Comparison of ENCODE assay signal across 8 cellular contexts in genomic region chr6:29847871-29848630, GRCh38. TPM values are rescaled to one million over a fixed set of nuclear protein-coding genes. Genes with fewer than 3 reads are reported as not detected.
DNase-seq lines count a peak whose midpoint lies in the region; ATAC-seq and TF ChIP-seq lines count a peak whose summit lies in the region.

No MANE protein-coding gene starts in this region.

- H3K4me2 ChIP-seq in osteoblast (ENCODE audit: insufficient read depth, low read length): no peak overlapping the region

- H3K79me2 ChIP-seq in osteoblast (ENCODE audit: insufficient read depth, low read length): no peaks in the 10 kb centered on the region

- TF ChIP-seq CTCF in gastroesophageal sphincter (IDR thresholded peaks at IDR 0.05) (peak; percentile 87 to 95 (median 91)), osteoblast (IDR thresholded peaks at IDR 0.05; ENCODE audit: extremely low read depth, low read depth, low read length) (peak; percentile 93), thyroid gland (IDR thresholded peaks at IDR 0.05) (peak; percentile 70 to 96 (median 91))

- H3K27me3 ChIP-seq in gastroesophageal sphincter: peaks cover 69% of the 10 kb centered on the region
- peaks cover 44% of the 10 kb centered on the region for H3K27me3 ChIP-seq in osteoblast (ENCODE audit: insufficient read depth, low read length)
- no peaks in the 10 kb centered on the region for H3K27me3 ChIP-seq in thyroid gland

- TF ChIP-seq EP300 in gastroesophageal sphincter (IDR thresholded peaks at IDR 0.05): no peak

- WGBS in gastroesophageal sphincter (ENCODE audit: low coverage in 1 of 2), 2 donors: 0 to 11% methylated on average over 9 to 10 of the region's 14 CpGs
- 4 to 7% methylated on average over 13 to 14 of the region's 14 CpGs for WGBS in thyroid gland, 2 donors

- H2AFZ ChIP-seq in osteoblast (ENCODE audit: low read length): no peak overlapping the region

- H3K4me1 ChIP-seq in gastroesophageal sphincter: peaks cover 0 to 6% (median 4%) of the 10 kb centered on the region in 3 donors
- no peaks in the 10 kb centered on the region for H3K4me1 ChIP-seq in osteoblast (ENCODE audit: insufficient read depth, low read length)
- peaks cover 0 to 7% of the 10 kb centered on the region in 2 donors for H3K4me1 ChIP-seq in thyroid gland

- TF ChIP-seq POLR2A in gastroesophageal sphincter (IDR thresholded peaks at IDR 0.05) (no peak), thyroid gland (IDR thresholded peaks at IDR 0.05) (no peak)

- intact Hi-C loops in thyroid gland (cut with DNase I): loop anchor here (5.0 kb wide), 1 partner anchor 164 kb away; no protein-coding TSS in a partner anchor

- in situ Hi-C loops in SK-MEL-5 (cut with HindIII; ENCODE audit: low pct_unique_long_range_greater_than_20kb, low sequenced_read_pairs): no loop called here

- ATAC-seq in gastroesophageal sphincter (peak; percentile 89), HG02870 (IDR thresholded peaks at IDR 0.05; ENCODE audit: unreplicated experiment) (no peak)

- no peak overlapping the region for H3K27ac ChIP-seq in gastroesophageal sphincter
- no peak overlapping the region for H3K27ac ChIP-seq in osteoblast (ENCODE audit: low read depth, low read length)
- H3K27ac ChIP-seq in thyroid gland: no peak overlapping the region

- H3K4me3 ChIP-seq in gastroesophageal sphincter (no peak overlapping the region), osteoblast (ENCODE audit: insufficient read depth, low read length) (no peak overlapping the region), thyroid gland (replicated peaks in 1 of 3) (no peak overlapping the region)

- no peaks in the 10 kb centered on the region for H3K36me3 ChIP-seq in gastroesophageal sphincter
- H3K36me3 ChIP-seq in osteoblast (ENCODE audit: insufficient read depth, low read length): no peaks in the 10 kb centered on the region
- H3K36me3 ChIP-seq in thyroid gland: no peaks in the 10 kb centered on the region

- H3K9me3 ChIP-seq in gastroesophageal sphincter (peaks cover 0 to 10% (median 0%) of the 10 kb centered on the region in 3 donors), osteoblast (ENCODE audit: low read depth, low read length) (no peaks in the 10 kb centered on the region), thyroid gland (no peaks in the 10 kb centered on the region)

- H4K20me1 ChIP-seq in osteoblast (ENCODE audit: insufficient read depth, low read length): no peaks in the 10 kb centered on the region

- DNase-seq in EL (peak; percentile 53), Kasumi-1 (lab: John Stamatoyannopoulos, UW) (peak; percentile 55 to 56), SK-MEL-5 (ENCODE audit: low read depth, low spot score) (peak; percentile 69), activated gamma-delta T cell (lab: John Stamatoyannopoulos, UW) (peak; percentile 61), osteoblast (ENCODE audit: insufficient read length, low spot score, missing footprints) (peak; percentile 85), thyroid gland (peak; percentile 82 to 86)

RNA-seq across cellular contexts. Expression of gene HLA-G, which starts 20.4 kb away (rescaled TPM):
- 0.32 and 0.37 TPM in 2 replicates for total RNA-seq in SK-MEL-5 (2014; rRNA removed; shearing (Covaris generic))
- 0.11 and 0.54 TPM in 2 replicates for polyA plus RNA-seq in SK-MEL-5 (2015; cell fraction: cytosol; rRNA removed)
- 1.0 TPM in 1 of 2 replicates, not detected in the other for polyA plus RNA-seq in SK-MEL-5 (2015; cell fraction: nucleus; rRNA removed)
- total RNA-seq in gastroesophageal sphincter: not detected
- not detected in 2 replicates for total RNA-seq in osteoblast
- total RNA-seq in thyroid gland: 1 to 10 TPM in 1 of 4 donors, under 1 TPM in 1, not detected in 2; 0.45 to 2.3 TPM
